ENCODE assay signal across 22 cellular contexts in the genomic region with DNA sequence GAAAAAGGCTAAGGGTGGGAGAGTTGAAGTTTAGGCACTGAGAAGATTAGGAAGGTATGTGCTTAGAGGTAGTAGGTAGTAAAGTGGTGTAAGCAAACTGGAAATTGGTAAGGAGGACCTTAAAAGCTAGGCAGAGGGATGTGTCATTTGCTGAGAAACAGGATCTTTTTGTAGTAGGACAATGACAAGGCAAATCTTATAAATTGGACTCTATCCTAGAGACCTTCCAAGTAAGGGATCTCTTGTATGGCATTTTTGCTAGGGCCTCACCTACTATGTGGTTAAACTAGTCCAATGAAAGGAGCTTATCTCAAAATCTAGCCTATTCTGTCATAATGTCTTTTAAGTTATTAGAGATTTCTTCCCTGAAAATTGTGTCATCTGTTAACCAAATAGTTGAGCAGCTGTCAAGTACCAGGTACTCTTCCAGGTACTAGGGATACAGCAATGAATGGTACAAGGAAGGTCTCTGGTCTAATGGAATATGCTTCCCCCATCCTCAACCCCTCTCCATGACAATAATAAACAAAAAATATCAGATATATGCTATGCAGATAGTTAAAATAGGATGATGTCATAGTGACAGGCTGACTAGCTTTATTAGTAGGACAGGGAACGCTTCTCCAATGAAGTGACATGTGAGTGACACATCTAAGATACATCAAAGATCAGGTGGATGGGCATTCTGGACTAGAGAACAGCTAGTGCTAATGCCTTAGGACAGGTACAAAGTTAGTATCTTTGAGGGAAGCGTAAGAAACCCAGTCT. TPM values are rescaled to one million over a fixed set of nuclear protein-coding genes. Genes with fewer than 3 reads are reported as not detected.
DNase-seq lines count a peak whose midpoint lies in the region; ATAC-seq, FAIRE-seq and TF ChIP-seq lines count a peak whose summit lies in the region.
"Had no signal": no experiment of that assay in that cellular context is flagged by ENCODE, and none has a peak within 500 bp of the region (broad histone marks: within the 10 kb centered on the region; RNA-seq: fewer than 3 reads in every experiment).

No MANE protein-coding gene starts in this region.

- H3K79me2 ChIP-seq in PC-9 (ENCODE audit: low read depth) (no peaks in the 10 kb centered on the region), endothelial cell of umbilical vein (ENCODE audit: control insufficient read depth, insufficient read depth, low read length) (no peaks in the 10 kb centered on the region)

- H3K9ac ChIP-seq in endothelial cell of umbilical vein (replicated peaks; ENCODE audit: extremely low read depth, insufficient read depth, low read length) = no peak overlapping the region
- H3K9ac ChIP-seq: BLaER1, KMS-11 had no signal

- H3K27me3 ChIP-seq in PC-9 (ENCODE audit: insufficient read depth, low read depth) (no peaks in the 10 kb centered on the region), endothelial cell of umbilical vein (ENCODE audit: control insufficient read depth in 2 of 2, insufficient read depth in 2 of 2, low read length in 2 of 2) (no peaks in the 10 kb centered on the region)
- H3K27me3 ChIP-seq: BLaER1, SJCRH30 had no signal

- H3K9me3 ChIP-seq in PC-9 (ENCODE audit: insufficient read depth, low read depth) = no peaks in the 10 kb centered on the region
- no peaks in the 10 kb centered on the region for H3K9me3 ChIP-seq in endothelial cell of umbilical vein (replicated peaks; ENCODE audit: control insufficient read depth, insufficient read depth, low read length)
- H3K9me3 ChIP-seq: BLaER1, SJCRH30 had no signal

- dilution Hi-C loops in endothelial cell of umbilical vein (cut with MboI; ENCODE audit: extremely low pct_ligation_motif_present, low sequenced_read_pairs) = no loop called here

- FAIRE-seq in endothelial cell of umbilical vein (lab: Jason Lieb, UNC) = no peak
- FAIRE-seq: RCC 7860 had no signal

- no peaks in the 10 kb centered on the region for H3K9me1 ChIP-seq in endothelial cell of umbilical vein (replicated peaks; ENCODE audit: control insufficient read depth, extremely low read depth, insufficient read depth, low read length)

- no peak overlapping the region for H3K4me3 Mint-ChIP-seq in activated naive CD4-positive, alpha-beta T cell treated with anti-CD3 and anti-CD28 coated beads, Interleukin-2, amount 50 U/mL, for 24 hours
- H3K4me3 Mint-ChIP-seq in stimulated activated memory B cell treated with anti-CD40 and anti-IgM and Interleukin-4, amounts not matched to agents 10 μg/mL and 1 μg/mL and 100 μg/mL, for 72 hours = no peak overlapping the region
- H3K4me3 Mint-ChIP-seq: CD4-positive, alpha-beta T cell had no signal

- peak overlapping the region; percentile 55 for H3K27ac Mint-ChIP-seq in activated naive CD4-positive, alpha-beta T cell treated with anti-CD3 and anti-CD28 coated beads, Interleukin-2, amount 50 U/mL, for 24 hours
- peak overlapping the region; percentile 64 for H3K27ac Mint-ChIP-seq in stimulated activated memory B cell treated with anti-CD40 and anti-IgM and Interleukin-4, amounts not matched to agents 10 μg/mL and 1 μg/mL and 100 μg/mL, for 72 hours
- H3K27ac Mint-ChIP-seq: CD4-positive, alpha-beta T cell had no signal

- CTCF ChIA-PET in PC-9 (lab: Charles Lee) = no interaction called here
- CTCF ChIA-PET in endothelial cell of umbilical vein (lab: Charles Lee) = interaction anchor here (2.3 kb wide), 1 partner anchor 28 kb away, joined by 8 read pairs; no protein-coding TSS in a partner anchor

- peaks cover 4% of the 10 kb centered on the region for H3K4me1 Mint-ChIP-seq in activated naive CD4-positive, alpha-beta T cell treated with anti-CD3 and anti-CD28 coated beads, Interleukin-2, amount 50 U/mL, for 24 hours
- peaks cover 6% of the 10 kb centered on the region for H3K4me1 Mint-ChIP-seq in stimulated activated memory B cell treated with anti-CD40 and anti-IgM and Interleukin-4, amounts not matched to agents 10 μg/mL and 1 μg/mL and 100 μg/mL, for 72 hours

- H3F3A ChIP-seq in PC-9 (ENCODE audit: insufficient read depth, low read depth) = no peaks in the 10 kb centered on the region

- H3K4me3 ChIP-seq in PC-9 = no peak overlapping the region
- H3K4me3 ChIP-seq in endothelial cell of umbilical vein (replicated peaks in 1 of 3; ENCODE audit: insufficient read depth in 1 of 3, low read depth in 1 of 3, low read length in 3 of 3) = no peak overlapping the region
- H3K4me3 ChIP-seq: BLaER1, SJCRH30 had no signal

- TF ChIP-seq CTCF in PC-9 (conservative IDR thresholded peaks at IDR 0.05) = no peak
- no peak for TF ChIP-seq CTCF in endothelial cell of umbilical vein (IDR thresholded peaks at IDR 0.05; ENCODE audit: extremely low read depth in 1 of 2, insufficient read depth in 1 of 2, low read depth in 1 of 2, low read length in 2 of 2)

- H3K4me1 ChIP-seq in PC-9 (replicated peaks; ENCODE audit: insufficient read depth) (no peaks in the 10 kb centered on the region), endothelial cell of umbilical vein (ENCODE audit: control insufficient read depth, extremely low read depth, insufficient read depth, low read length) (no peaks in the 10 kb centered on the region)
- H3K4me1 ChIP-seq: SJCRH30 had no signal

- no peak overlapping the region for H3K4me2 ChIP-seq in PC-9
- H3K4me2 ChIP-seq in endothelial cell of umbilical vein (ENCODE audit: insufficient read depth, low read length) = no peak overlapping the region
- H3K4me2 ChIP-seq: BLaER1, KMS-11 had no signal

- peaks cover 15% of the 10 kb centered on the region for H3K36me3 Mint-ChIP-seq in activated naive CD4-positive, alpha-beta T cell treated with anti-CD3 and anti-CD28 coated beads, Interleukin-2, amount 50 U/mL, for 24 hours
- H3K36me3 Mint-ChIP-seq in stimulated activated memory B cell treated with anti-CD40 and anti-IgM and Interleukin-4, amounts not matched to agents 10 μg/mL and 1 μg/mL and 100 μg/mL, for 72 hours = peaks cover 54% of the 10 kb centered on the region

- no peak overlapping the region for H2AFZ ChIP-seq in PC-9
- H2AFZ ChIP-seq in endothelial cell of umbilical vein (ENCODE audit: low read depth, low read length) = no peak overlapping the region

- DNase-seq in activated naive CD4-positive, alpha-beta T cell (lab: John Stamatoyannopoulos, UW) = no peak
- DNase-seq in PC-9 (peak in 1 of 2 experiments; percentile 55), endothelial cell of umbilical vein (ENCODE audit: low read depth, low spot score) (no peak), H4 (ENCODE audit: low spot score) (no peak)
- DNase-seq: CD4-positive, alpha-beta T cell; COR-L47; DMS79; H7; MV-4-11; NCI-H1694; NCI-H2081; NCI-H2171 treated with DMSO at 0.1 percent for 48 hours; NCI-H524 treated with DMSO at 0.1 percent for 48 hours; NCI-H82; SJCRH30 had no signal

- no TSS peak for BruUV-seq in PC-9 (replicated peaks; lab: Mats Ljungman, UMichigan)
- BruUV-seq in endothelial cell of umbilical vein (replicated peaks; lab: Mats Ljungman, UMichigan) = no TSS peak

- H3K27ac ChIP-seq in PC-9 = peak overlapping the region; percentile 18; the same call in 1 of the 2 replicates
- no peak overlapping the region for H3K27ac ChIP-seq in endothelial cell of umbilical vein (ENCODE audit: insufficient read depth, low read depth, low read length)
- H3K27ac ChIP-seq: BLaER1, HL-60, KMS-11, SJCRH30 had no signal

- no peaks in the 10 kb centered on the region for H3K9me3 Mint-ChIP-seq in activated naive CD4-positive, alpha-beta T cell treated with anti-CD3 and anti-CD28 coated beads, Interleukin-2, amount 50 U/mL, for 24 hours
- H3K9me3 Mint-ChIP-seq in stimulated activated memory B cell treated with anti-CD40 and anti-IgM and Interleukin-4, amounts not matched to agents 10 μg/mL and 1 μg/mL and 100 μg/mL, for 72 hours = no peaks in the 10 kb centered on the region
- H3K9me3 Mint-ChIP-seq: CD4-positive, alpha-beta T cell had no signal

- POLR2A ChIA-PET in PC-9 (lab: Charles Lee; ENCODE audit: unreplicated experiment) = interaction anchor here (0.5 to 0.6 kb wide), 2 partner anchors 35 to 191 kb away, joined by 3 read pairs; no protein-coding TSS in a partner anchor
- POLR2A ChIA-PET in endothelial cell of umbilical vein (lab: Charles Lee) = no interaction called here

- H3K27me3 Mint-ChIP-seq in activated naive CD4-positive, alpha-beta T cell treated with anti-CD3 and anti-CD28 coated beads, Interleukin-2, amount 50 U/mL, for 24 hours = no peaks in the 10 kb centered on the region
- no peaks in the 10 kb centered on the region for H3K27me3 Mint-ChIP-seq in stimulated activated memory B cell treated with anti-CD40 and anti-IgM and Interleukin-4, amounts not matched to agents 10 μg/mL and 1 μg/mL and 100 μg/mL, for 72 hours
- H3K27me3 Mint-ChIP-seq: CD4-positive, alpha-beta T cell had no signal

- H4K20me1 ChIP-seq in PC-9 (ENCODE audit: insufficient read depth) (no peaks in the 10 kb centered on the region), endothelial cell of umbilical vein (replicated peaks; ENCODE audit: control insufficient read depth, extremely low read depth, insufficient read depth, low read length) (no peaks in the 10 kb centered on the region)
- H4K20me1 ChIP-seq: BLaER1 had no signal

- H3K9me2 ChIP-seq in PC-9 (ENCODE audit: insufficient read depth) = no peaks in the 10 kb centered on the region

- H3K36me3 ChIP-seq in PC-9 (ENCODE audit: low read depth) = peaks cover 4% of the 10 kb centered on the region; the same call in 1 of the 2 replicates
- H3K36me3 ChIP-seq in endothelial cell of umbilical vein (ENCODE audit: control insufficient read depth in 2 of 2, extremely low read depth in 1 of 2, insufficient read depth in 2 of 2, low read length in 2 of 2) = peaks cover 22 to 23% of the 10 kb centered on the region in 2 experiments

- no peak for ATAC-seq in stimulated activated memory B cell treated with anti-CD40 and anti-IgM and Interleukin-4, amounts not matched to agents 10 μg/mL and 1 μg/mL and 100 μg/mL, for 72 hours
- ATAC-seq in HG03025 (IDR thresholded peaks at IDR 0.05; ENCODE audit: low FRiP score, unreplicated experiment) = no peak

- TF ChIP-seq POLR2A in endothelial cell of umbilical vein (IDR thresholded peaks at IDR 0.05; ENCODE audit: low read depth, low read length) = no peak

- intact Hi-C loops in PC-9 (cut with micrococcal nuclease; ENCODE audit: unreplicated experiment) = no loop called here
- intact Hi-C loops in endothelial cell of umbilical vein (cut with micrococcal nuclease) = no loop called here

RNA-seq across cellular contexts. Expression of a gene that starts 17.7 kb away (rescaled TPM):
- total RNA-seq in PC-9 (2021) (34.1 and 39.9 TPM in 2 replicates), endothelial cell of umbilical vein (50.7 and 55.7 TPM in 2 replicates)
- polyA plus RNA-seq in endothelial cell of umbilical vein = 12.4 and 14.8 TPM in 2 replicates
- polyA plus RNA-seq in endothelial cell of umbilical vein (2011; cell fraction: cytosol; rRNA removed) = 18.1 and 19.6 TPM in 2 replicates
- 49.5 and 55.9 TPM in 2 replicates for polyA plus RNA-seq in endothelial cell of umbilical vein (2011; cell fraction: nucleus; rRNA removed)
- polyA plus RNA-seq in endothelial cell of umbilical vein (2012) = 40.6 and 42.5 TPM in 2 replicates
- 25.1 and 27.5 TPM in 2 replicates for polyA minus RNA-seq in endothelial cell of umbilical vein
- polyA minus RNA-seq in endothelial cell of umbilical vein (2011; cell fraction: cytosol; rRNA and poly(A)+ RNA removed) = 29.1 TPM
- 30.4 and 37.9 TPM in 2 replicates for polyA minus RNA-seq in endothelial cell of umbilical vein (2011; cell fraction: nucleus; rRNA and poly(A)+ RNA removed)
- total RNA-seq in H4 (2014; rRNA removed; shearing (Covaris generic)) = 25.6 and 34.9 TPM in 2 replicates

RNA-seq across cellular contexts. Expression of a gene that starts 32.5 kb away (rescaled TPM):
- total RNA-seq in PC-9 (2021) (14.5 and 19.6 TPM in 2 replicates), endothelial cell of umbilical vein (27.8 and 29.7 TPM in 2 replicates)
- 26.2 and 27.4 TPM in 2 replicates for polyA plus RNA-seq in endothelial cell of umbilical vein
- 20.6 and 21.6 TPM in 2 replicates for polyA plus RNA-seq in endothelial cell of umbilical vein (2011; cell fraction: cytosol; rRNA removed)
- polyA plus RNA-seq in endothelial cell of umbilical vein (2011; cell fraction: nucleus; rRNA removed) = 57.5 and 72.0 TPM in 2 replicates
- 21.3 and 22.2 TPM in 2 replicates for polyA plus RNA-seq in endothelial cell of umbilical vein (2012)
- polyA minus RNA-seq in endothelial cell of umbilical vein = 20.7 and 21.1 TPM in 2 replicates
- polyA minus RNA-seq in endothelial cell of umbilical vein (2011; cell fraction: cytosol; rRNA and poly(A)+ RNA removed) = 12.3 TPM
- 17.9 and 22.2 TPM in 2 replicates for polyA minus RNA-seq in endothelial cell of umbilical vein (2011; cell fraction: nucleus; rRNA and poly(A)+ RNA removed)
- 32.1 and 32.6 TPM in 2 replicates for total RNA-seq in H4 (2014; rRNA removed; shearing (Covaris generic))
